ENCODE assay signal across 1 cellular context in genomic region chr5:145586664-145587307, GRCh38.
TF ChIP-seq lines count a peak whose summit lies in the region.

No MANE protein-coding gene starts in this region.

TF ChIP-seq in WTC11, 78 proteins besides CTCF, POLR2A, EP300 and RAD21 (continued from another document):
- TF ChIP-seq, protein P1, sequence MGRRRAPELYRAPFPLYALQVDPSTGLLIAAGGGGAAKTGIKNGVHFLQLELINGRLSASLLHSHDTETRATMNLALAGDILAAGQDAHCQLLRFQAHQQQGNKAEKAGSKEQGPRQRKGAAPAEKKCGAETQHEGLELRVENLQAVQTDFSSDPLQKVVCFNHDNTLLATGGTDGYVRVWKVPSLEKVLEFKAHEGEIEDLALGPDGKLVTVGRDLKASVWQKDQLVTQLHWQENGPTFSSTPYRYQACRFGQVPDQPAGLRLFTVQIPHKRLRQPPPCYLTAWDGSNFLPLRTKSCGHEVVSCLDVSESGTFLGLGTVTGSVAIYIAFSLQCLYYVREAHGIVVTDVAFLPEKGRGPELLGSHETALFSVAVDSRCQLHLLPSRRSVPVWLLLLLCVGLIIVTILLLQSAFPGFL (CRISPR knock-in tag; IDR thresholded peaks at IDR 0.05; ENCODE audit: borderline replicate concordance): no peak
- no peak for TF ChIP-seq ATF6 (CRISPR knock-in tag; IDR thresholded peaks at IDR 0.05)
- TF ChIP-seq AR (CRISPR knock-in tag; IDR thresholded peaks at IDR 0.05): no peak
- no peak for TF ChIP-seq NFATC4 (CRISPR knock-in tag; IDR thresholded peaks at IDR 0.05)
- no peak for TF ChIP-seq GABPB1 (CRISPR knock-in tag; IDR thresholded peaks at IDR 0.05)
- no peak for TF ChIP-seq NFE2L1 (CRISPR knock-in tag; IDR thresholded peaks at IDR 0.05)
- TF ChIP-seq ZNF423 (CRISPR knock-in tag; IDR thresholded peaks at IDR 0.05): no peak
- TF ChIP-seq KAT7 (CRISPR knock-in tag; IDR thresholded peaks at IDR 0.05; ENCODE audit: borderline replicate concordance): no peak
- TF ChIP-seq, protein P2, sequence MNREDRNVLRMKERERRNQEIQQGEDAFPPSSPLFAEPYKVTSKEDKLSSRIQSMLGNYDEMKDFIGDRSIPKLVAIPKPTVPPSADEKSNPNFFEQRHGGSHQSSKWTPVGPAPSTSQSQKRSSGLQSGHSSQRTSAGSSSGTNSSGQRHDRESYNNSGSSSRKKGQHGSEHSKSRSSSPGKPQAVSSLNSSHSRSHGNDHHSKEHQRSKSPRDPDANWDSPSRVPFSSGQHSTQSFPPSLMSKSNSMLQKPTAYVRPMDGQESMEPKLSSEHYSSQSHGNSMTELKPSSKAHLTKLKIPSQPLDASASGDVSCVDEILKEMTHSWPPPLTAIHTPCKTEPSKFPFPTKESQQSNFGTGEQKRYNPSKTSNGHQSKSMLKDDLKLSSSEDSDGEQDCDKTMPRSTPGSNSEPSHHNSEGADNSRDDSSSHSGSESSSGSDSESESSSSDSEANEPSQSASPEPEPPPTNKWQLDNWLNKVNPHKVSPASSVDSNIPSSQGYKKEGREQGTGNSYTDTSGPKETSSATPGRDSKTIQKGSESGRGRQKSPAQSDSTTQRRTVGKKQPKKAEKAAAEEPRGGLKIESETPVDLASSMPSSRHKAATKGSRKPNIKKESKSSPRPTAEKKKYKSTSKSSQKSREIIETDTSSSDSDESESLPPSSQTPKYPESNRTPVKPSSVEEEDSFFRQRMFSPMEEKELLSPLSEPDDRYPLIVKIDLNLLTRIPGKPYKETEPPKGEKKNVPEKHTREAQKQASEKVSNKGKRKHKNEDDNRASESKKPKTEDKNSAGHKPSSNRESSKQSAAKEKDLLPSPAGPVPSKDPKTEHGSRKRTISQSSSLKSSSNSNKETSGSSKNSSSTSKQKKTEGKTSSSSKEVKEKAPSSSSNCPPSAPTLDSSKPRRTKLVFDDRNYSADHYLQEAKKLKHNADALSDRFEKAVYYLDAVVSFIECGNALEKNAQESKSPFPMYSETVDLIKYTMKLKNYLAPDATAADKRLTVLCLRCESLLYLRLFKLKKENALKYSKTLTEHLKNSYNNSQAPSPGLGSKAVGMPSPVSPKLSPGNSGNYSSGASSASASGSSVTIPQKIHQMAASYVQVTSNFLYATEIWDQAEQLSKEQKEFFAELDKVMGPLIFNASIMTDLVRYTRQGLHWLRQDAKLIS (CRISPR knock-in tag; IDR thresholded peaks at IDR 0.05; ENCODE audit: borderline replicate concordance): no peak
- TF ChIP-seq ZNF121 (CRISPR knock-in tag; IDR thresholded peaks at IDR 0.05): no peak
- TF ChIP-seq, protein P3, sequence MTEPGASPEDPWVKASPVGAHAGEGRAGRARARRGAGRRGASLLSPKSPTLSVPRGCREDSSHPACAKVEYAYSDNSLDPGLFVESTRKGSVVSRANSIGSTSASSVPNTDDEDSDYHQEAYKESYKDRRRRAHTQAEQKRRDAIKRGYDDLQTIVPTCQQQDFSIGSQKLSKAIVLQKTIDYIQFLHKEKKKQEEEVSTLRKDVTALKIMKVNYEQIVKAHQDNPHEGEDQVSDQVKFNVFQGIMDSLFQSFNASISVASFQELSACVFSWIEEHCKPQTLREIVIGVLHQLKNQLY (CRISPR knock-in tag; IDR thresholded peaks at IDR 0.05): no peak
- no peak for TF ChIP-seq ZNF317 (CRISPR knock-in tag; IDR thresholded peaks at IDR 0.05; ENCODE audit: borderline replicate concordance, low read depth)
